Comparison of ENCODE assay signal across 14 cellular contexts in the genomic region with DNA sequence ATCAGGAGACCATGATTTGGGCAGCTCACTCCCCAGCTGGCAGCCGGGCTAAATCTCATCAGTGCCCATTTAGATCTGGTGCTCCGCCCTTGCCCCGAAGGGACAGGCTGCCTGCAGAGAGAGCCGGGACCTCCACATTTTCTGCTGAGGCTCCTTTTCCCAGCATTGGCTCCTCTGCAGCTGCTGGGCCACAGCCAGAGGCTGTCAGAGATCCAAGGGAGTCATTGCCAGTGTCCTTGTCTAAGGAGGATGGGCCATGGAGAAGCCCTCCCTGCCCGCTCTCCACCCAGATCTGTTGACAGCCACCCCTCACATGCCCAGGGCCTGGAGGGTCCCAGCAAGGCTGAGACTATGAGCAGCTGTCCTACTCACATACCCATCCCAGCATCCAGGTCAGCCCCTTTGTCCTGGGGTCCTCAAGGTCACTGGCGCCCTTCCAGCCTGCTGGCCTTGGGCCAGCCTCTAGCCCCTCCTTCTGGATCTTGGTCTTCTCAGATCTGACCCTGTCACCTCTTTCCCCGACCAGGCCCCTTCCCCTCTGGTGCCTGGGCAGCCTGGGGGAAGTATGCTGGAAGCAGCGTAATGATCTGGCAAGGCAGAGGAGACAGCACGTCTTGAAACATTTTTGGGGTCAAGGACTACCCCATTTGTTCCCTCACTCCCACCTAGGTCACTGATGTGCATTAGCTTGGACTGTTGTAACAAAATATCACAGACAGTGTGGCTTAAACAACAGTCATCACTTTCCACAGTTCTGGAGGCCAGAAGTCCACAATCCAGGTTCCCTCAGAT. TPM values are rescaled to one million over a fixed set of nuclear protein-coding genes. Genes with fewer than 3 reads are reported as not detected.
DNase-seq lines count a peak whose midpoint lies in the region; TF ChIP-seq lines count a peak whose summit lies in the region.
"Had no signal": no experiment of that assay in that cellular context is flagged by ENCODE, and none has a peak within 500 bp of the region (broad histone marks: within the 10 kb centered on the region; RNA-seq: fewer than 3 reads in every experiment).

No MANE protein-coding gene starts in this region.

- no peak overlapping the region for H3K9ac ChIP-seq in MM.1S (ENCODE audit: low read length)

- H3K4me1 ChIP-seq in MM.1S (ENCODE audit: low read length), result no peaks in the 10 kb centered on the region

- WGBS in lower leg skin, 2 donors, result 80 to 87% methylated on average over 9 of the region's 9 CpGs

- no peaks in the 10 kb centered on the region for H3K9me3 ChIP-seq in MM.1S (replicated peaks; ENCODE audit: insufficient read depth, low read length)

- in situ Hi-C loops in G401 (cut with HindIII; ENCODE audit: low sequenced_read_pairs), result no loop called here

- no peak overlapping the region for H3K27ac ChIP-seq in MM.1S (ENCODE audit: low read length)
- H3K27ac ChIP-seq: HL-60 had no signal

- TF ChIP-seq CTCF in GM20000 (IDR thresholded peaks at IDR 0.05; ENCODE audit: extremely low read depth, missing control alignments) (no peak), lower leg skin (IDR thresholded peaks at IDR 0.05) (no peak), MM.1S (IDR thresholded peaks at IDR 0.05; ENCODE audit: low read length) (no peak)

- no peaks in the 10 kb centered on the region; the same call in 1 of the 2 replicates for H3K36me3 ChIP-seq in MM.1S (replicated peaks; ENCODE audit: insufficient read depth, low read length)

- H3K4me2 ChIP-seq in MM.1S (ENCODE audit: low read depth, low read length), result no peak overlapping the region
- H3K4me2 ChIP-seq: GM23338 had no signal

- no peak for TF ChIP-seq POLR2A in lower leg skin (IDR thresholded peaks at IDR 0.05)

- DNase-seq in G401 (ENCODE audit: low spot score), result peak; percentile 77
- peak; percentile 10 for DNase-seq in GM20000 (ENCODE audit: low spot score)
- DNase-seq in cerebellar cortex (ENCODE audit: low spot score), result peak; percentile 68
- DNase-seq in medulla oblongata (ENCODE audit: extremely low spot score), result peak; percentile 44
- no peak for DNase-seq in GF-D8 (lab: John Stamatoyannopoulos, UW)
- no peak for DNase-seq in lower leg skin (ENCODE audit: low spot score in 2 of 2)
- DNase-seq in MM.1S, result no peak
- DNase-seq in NCI-H1436 treated with DMSO at 0.1 percent for 48 hours (lab: John Stamatoyannopoulos, UW), result no peak
- DNase-seq: Calu3; CD4-positive, alpha-beta T cell; DMS 273 treated with DMSO at 0.1 percent for 48 hours; H7 had no signal

- H3K9me2 ChIP-seq in MM.1S (replicated peaks; ENCODE audit: insufficient read depth, low read length), result no peaks in the 10 kb centered on the region

- intact Hi-C loops in lower leg skin (cut with DNase I; ENCODE audit: low total_unique reads), result no loop called here

- no peaks in the 10 kb centered on the region for H4K20me1 ChIP-seq in MM.1S (ENCODE audit: insufficient read depth, low read length)

- no peaks in the 10 kb centered on the region for H3F3A ChIP-seq in MM.1S (ENCODE audit: insufficient read depth, low read length)

- H2AFZ ChIP-seq in MM.1S (ENCODE audit: low read length), result no peak overlapping the region
- H2AFZ ChIP-seq: GM23338 had no signal

- peaks cover 62% of the 10 kb centered on the region for H3K79me2 ChIP-seq in MM.1S (ENCODE audit: low read length)

- no peaks in the 10 kb centered on the region for H3K27me3 ChIP-seq in MM.1S (replicated peaks; ENCODE audit: insufficient read depth, low read length)

- no peak overlapping the region for H3K4me3 ChIP-seq in lower leg skin (ENCODE audit: low read depth, poor library complexity, severe bottlenecking)
- no peak overlapping the region for H3K4me3 ChIP-seq in MM.1S (ENCODE audit: low read length)
- H3K4me3 ChIP-seq: GM23338 had no signal

RNA-seq across cellular contexts. Expression of a gene that starts 7.9 kb away (rescaled TPM):
- 222 and 282 TPM in 2 replicates for total RNA-seq in G401 (2014; rRNA removed; shearing (Covaris generic))
- 10 to 100 TPM; 67.8 to 97.7 (median 79.6) TPM for total RNA-seq in lower leg skin

RNA-seq across cellular contexts. Expression of a gene that starts 15.3 kb away (rescaled TPM):
- total RNA-seq in G401 (2014; rRNA removed; shearing (Covaris generic)), result 338 and 361 TPM in 2 replicates
- total RNA-seq in lower leg skin, result 100 to 1,000 TPM; 339 to 596 (median 390) TPM

RNA-seq across cellular contexts. Expression of a gene that starts 24.2 kb away (rescaled TPM):
- 23.4 and 32.4 TPM in 2 replicates for total RNA-seq in G401 (2014; rRNA removed; shearing (Covaris generic))
- 10 to 100 TPM; 13.8 to 28.7 (median 23.5) TPM for total RNA-seq in lower leg skin

Comparison
In these comparisons a context has a peak if more than half of its experiments do, and no peak if none do; other contexts are left out.
1. DNase-seq: peak in G401 (single experiment), GM20000 (single experiment), cerebellar cortex (single experiment) and medulla oblongata (single experiment); none in GF-D8 (single experiment), lower leg skin (0 of 2), MM.1S (single experiment) and NCI-H1436 treated with DMSO at 0.1 percent for 48 hours (single experiment).